8 cellular contexts compared by ENCODE assay signal in the genomic region with DNA sequence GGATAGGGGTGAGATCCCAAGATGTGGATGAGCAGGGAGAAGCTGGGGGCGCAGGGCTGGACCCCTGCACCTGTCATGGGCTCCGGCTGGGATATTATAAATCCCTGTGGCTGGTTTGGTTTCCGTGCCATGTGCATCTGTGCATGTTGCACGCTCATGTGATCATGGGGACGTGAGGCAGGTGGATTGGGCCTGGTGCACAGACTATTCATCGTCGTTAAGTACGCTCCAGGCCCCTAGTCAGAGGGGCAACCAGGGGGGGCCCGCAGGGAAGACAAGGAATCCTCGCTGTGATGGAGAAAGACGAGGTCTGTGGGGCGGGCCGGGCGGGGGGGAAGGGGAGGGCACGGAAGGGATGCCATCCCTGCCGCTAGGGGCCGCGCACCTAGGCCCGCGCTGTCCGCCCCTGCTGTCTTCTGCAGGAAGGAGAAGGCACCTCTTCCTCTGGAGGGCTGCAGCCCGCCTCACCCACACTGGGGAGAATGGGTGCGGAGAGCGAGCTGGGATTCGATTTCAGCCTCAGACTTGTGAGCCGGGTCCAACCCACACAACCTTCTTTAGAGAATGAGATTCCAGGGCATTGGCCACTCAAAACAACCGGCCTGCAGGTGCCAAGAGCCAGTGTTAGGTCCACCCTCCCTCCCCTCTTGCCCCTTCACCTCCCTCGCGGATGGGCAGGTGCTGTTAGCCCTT. TPM values are rescaled to one million over a fixed set of nuclear protein-coding genes. Genes with fewer than 3 reads are reported as not detected.
DNase-seq lines count a peak whose midpoint lies in the region; ATAC-seq, FAIRE-seq and TF ChIP-seq lines count a peak whose summit lies in the region.

No MANE protein-coding gene starts in this region.

- H3K4me2 ChIP-seq in HepG2 (ENCODE audit: low read depth, low read length): peak overlapping the region; percentile 87

- H3K27ac Mint-ChIP-seq in CD4-positive, alpha-beta memory T cell: peak overlapping the region; percentile 50 to 93 (median 90)

- no peaks in the 10 kb centered on the region for H3K36me3 ChIP-seq in CD4-positive, alpha-beta memory T cell (ENCODE audit: insufficient read depth, low read length)
- peaks cover 0 to 14% of the 10 kb centered on the region in 2 experiments; a peak in 2 of 5 replicates for H3K36me3 ChIP-seq in HepG2 (replicated peaks in 1 of 2; ENCODE audit: control insufficient read depth in 1 of 2, insufficient read depth in 2 of 2, low read length in 2 of 2)

- peaks cover 12% of the 10 kb centered on the region for H3K4me1 ChIP-seq in CD4-positive, alpha-beta memory T cell (ENCODE audit: insufficient read depth, low read length)
- peaks cover 25% of the 10 kb centered on the region for H3K4me1 ChIP-seq in HepG2 (ENCODE audit: insufficient read depth, low read length)

- ATAC-seq in HepG2: peak; percentile 13
- ATAC-seq in GM18519 (IDR thresholded peaks at IDR 0.05; ENCODE audit: low FRiP score, unreplicated experiment): no peak
- no peak for ATAC-seq in GM21390 (IDR thresholded peaks at IDR 0.05; ENCODE audit: unreplicated experiment)
- no peak for ATAC-seq in HG03457 (IDR thresholded peaks at IDR 0.05; ENCODE audit: unreplicated experiment)

- no TSS peak for BruUV-seq in HepG2 (replicated peaks; lab: Mats Ljungman, UMichigan)

- TF ChIP-seq POLR2A in HepG2 (IDR thresholded peaks at IDR 0.05; ENCODE audit: insufficient read depth in 1 of 2, low read depth in 2 of 2, low read length in 2 of 2): no peak

- peak overlapping the region; percentile 48 for H3K27ac ChIP-seq in CD4-positive, alpha-beta memory T cell (ENCODE audit: low read depth, low read length)
- H3K27ac ChIP-seq in HepG2 (ENCODE audit: extremely low read length, insufficient read depth, low read length): peak overlapping the region; percentile 15

- no peak for FAIRE-seq in HepG2 (lab: Jason Lieb, UNC)

- no peaks in the 10 kb centered on the region for H3K27me3 ChIP-seq in CD4-positive, alpha-beta memory T cell (ENCODE audit: insufficient read depth, low read length)
- H3K27me3 ChIP-seq in HepG2 (ENCODE audit: control insufficient read depth in 1 of 2, insufficient read depth in 2 of 2, low read length in 2 of 2): peaks cover 0 to 34% of the 10 kb centered on the region in 2 experiments; a peak in 4 of 5 replicates

- POLR2A ChIA-PET in CD4-positive, alpha-beta memory T cell (lab: Charles Lee; ENCODE audit: partially characterized antibody): interaction anchor here (2.7 to 3.1 kb wide), 2 partner anchors 40 to 84 kb away, joined by 24 to 31 read pairs; no protein-coding TSS in a partner anchor
- POLR2A ChIA-PET in HepG2 (lab: Yijun Ruan, JAX): no interaction called here

- no peaks in the 10 kb centered on the region for H3K9me3 ChIP-seq in CD4-positive, alpha-beta memory T cell (ENCODE audit: control insufficient read depth in 1 of 2, low read length in 2 of 2)
- H3K9me3 ChIP-seq in HepG2 (ENCODE audit: low read length): no peaks in the 10 kb centered on the region

- no peak for TF ChIP-seq RAD21 in HepG2 (CRISPR knock-in tag; IDR thresholded peaks at IDR 0.05)

- no peaks in the 10 kb centered on the region for H4K20me1 ChIP-seq in HepG2 (ENCODE audit: insufficient read depth, low read length)

- CTCF ChIA-PET in CD4-positive, alpha-beta memory T cell (lab: Charles Lee; ENCODE audit: partially characterized antibody): no interaction called here
- CTCF ChIA-PET in HepG2 (lab: Yijun Ruan, JAX; ENCODE audit: low intra/inter-chr PET ratio, low total read pairs): no interaction called here

- peaks cover 0 to 2% (median 0%) of the 10 kb centered on the region in 8 donors for H3K9me3 Mint-ChIP-seq in CD4-positive, alpha-beta memory T cell

- H3K27me3 Mint-ChIP-seq in CD4-positive, alpha-beta memory T cell: no peaks in the 10 kb centered on the region

- in situ Hi-C loops in astrocyte of the cerebellum (cut with HindIII; ENCODE audit: low sequenced_read_pairs) (no loop called here), HepG2 (cut with HindIII; ENCODE audit: extremely low pct_ligation_motif_present, low pct_unique_long_range_greater_than_20kb) (no loop called here)

- TF ChIP-seq EP300 in HepG2 (IDR thresholded peaks at IDR 0.05; ENCODE audit: low read depth in 2 of 2, low read length in 2 of 2) (no peak), HepG2 (CRISPR knock-in tag; IDR thresholded peaks at IDR 0.05; ENCODE audit: borderline replicate concordance) (no peak)

- peaks cover 10 to 32% (median 17%) of the 10 kb centered on the region in 4 donors for H3K4me1 Mint-ChIP-seq in CD4-positive, alpha-beta memory T cell

- peaks cover 0 to 9% of the 10 kb centered on the region in 2 donors for H3K36me3 Mint-ChIP-seq in CD4-positive, alpha-beta memory T cell

- H3K9ac ChIP-seq in HepG2 (ENCODE audit: insufficient read depth, low read depth, low read length): peak overlapping the region; percentile 39; the same call in 1 of the 2 replicates

- peak in 3 of 5 donors; percentile 2 to 15 (median 13) for DNase-seq in CD4-positive, alpha-beta memory T cell
- DNase-seq in LNCaP clone FGC (ENCODE audit: low read depth): no peak
- no peak for DNase-seq in astrocyte of the cerebellum (ENCODE audit: low read depth)
- DNase-seq in HepG2 (ENCODE audit: low spot score): no peak
- no peak for DNase-seq in EL

- H3K4me3 ChIP-seq in CD4-positive, alpha-beta memory T cell (ENCODE audit: low read length in 2 of 2): peak overlapping the region in 1 of 2 donors; percentile 58
- H3K4me3 ChIP-seq in LNCaP clone FGC (ENCODE audit: low read depth, low read length): peak overlapping the region; percentile 57
- peak overlapping the region; percentile 30 for H3K4me3 ChIP-seq in astrocyte of the cerebellum (ENCODE audit: low read depth, low read length)
- H3K4me3 ChIP-seq in HepG2 (replicated peaks in 1 of 3; ENCODE audit: insufficient read depth in 1 of 3, low read depth in 2 of 3, low read length in 3 of 3): peak overlapping the region; percentile 63 to 88 (median 69)

- no peak for TF ChIP-seq CTCF in LNCaP clone FGC (IDR thresholded peaks at IDR 0.05; ENCODE audit: control insufficient read depth, extremely low read depth, insufficient read depth)
- no peak for TF ChIP-seq CTCF in astrocyte of the cerebellum (IDR thresholded peaks at IDR 0.05; ENCODE audit: low read depth, low read length, missing control alignments)
- peak; percentile 58 for TF ChIP-seq CTCF in HepG2 (CRISPR knock-in tag; IDR thresholded peaks at IDR 0.05)

- intact Hi-C loops in CD4-positive, alpha-beta memory T cell (cut with micrococcal nuclease): loop anchor here (1.0 to 5.0 kb wide), 3 partner anchors 36 to 85 kb away; no protein-coding TSS in a partner anchor
- intact Hi-C loops in HepG2 (cut with micrococcal nuclease; ENCODE audit: unreplicated experiment): no loop called here

- H2AFZ ChIP-seq in HepG2 (ENCODE audit: low read length): no peak overlapping the region

- peak overlapping the region; percentile 91 to 98 (median 94) for H3K4me3 Mint-ChIP-seq in CD4-positive, alpha-beta memory T cell

- H3K79me2 ChIP-seq in HepG2 (ENCODE audit: insufficient read depth, low read length): peaks cover 20% of the 10 kb centered on the region

- WGBS in HepG2 (ENCODE audit: low lambda C conversion rate): 50% methylated on average over 5 of the region's 29 CpGs

TF ChIP-seq in HepG2, 621 proteins besides CTCF, POLR2A, EP300 and RAD21 (continues in another document):
- TF ChIP-seq, protein P1, sequence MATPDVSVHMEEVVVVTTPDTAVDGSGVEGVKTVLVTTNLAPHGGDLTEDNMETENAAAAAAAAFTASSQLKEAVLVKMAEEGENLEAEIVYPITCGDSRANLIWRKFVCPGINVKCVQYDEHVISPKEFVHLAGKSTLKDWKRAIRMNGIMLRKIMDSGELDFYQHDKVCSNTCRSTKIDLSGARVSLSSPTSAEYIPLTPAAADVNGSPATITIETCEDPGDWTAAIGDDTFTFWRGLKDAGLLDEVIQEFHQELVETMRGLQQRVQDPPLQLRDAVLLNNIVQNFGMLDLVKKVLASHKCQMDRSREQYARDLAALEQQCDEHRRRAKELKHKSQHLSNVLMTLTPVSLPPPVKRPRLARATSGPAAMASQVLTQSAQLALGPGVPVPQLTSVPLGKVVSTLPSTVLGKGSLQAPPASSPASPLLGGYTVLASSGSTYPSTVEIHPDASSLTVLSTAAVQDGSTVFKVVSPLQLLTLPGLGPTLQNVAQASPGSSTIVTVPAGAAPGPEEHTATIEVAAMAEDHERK (CRISPR knock-in tag; IDR thresholded peaks at IDR 0.05; ENCODE audit: low read depth): no peak

RNA-seq across cellular contexts. Expression of a gene that starts 0.8 kb away (rescaled TPM):
- 10 to 100 TPM; 16.3 to 17.6 TPM for total RNA-seq in CD4-positive, alpha-beta memory T cell
- polyA plus RNA-seq in CD4-positive, alpha-beta memory T cell: 1 to 10 TPM in 1 of 2 donors, under 1 TPM in 1; 0.91 to 3.7 TPM
- 7.7 and 17.4 TPM in 2 replicates for total RNA-seq in HepG2 (2016; rRNA removed; fragmentation: Illumina TruSeq; extraction: Trizol)
- 2.2 and 4.4 TPM in 2 replicates for total RNA-seq in HepG2 (2016; cell fraction: cytosol; rRNA removed; fragmentation: Illumina TruSeq; extraction: Trizol; ENCODE audit: low read depth)
- 8.1 and 18.8 TPM in 2 replicates for total RNA-seq in HepG2 (2016; cell fraction: insoluble cytoplasmic fraction; rRNA removed; fragmentation: Illumina TruSeq; extraction: Trizol)
- total RNA-seq in HepG2 (2016; cell fraction: membrane; rRNA removed; fragmentation: Illumina TruSeq; extraction: Trizol): 7.6 and 8.8 TPM in 2 replicates
- 30.3 and 33.7 TPM in 2 replicates for total RNA-seq in HepG2 (2016; cell fraction: nucleus; rRNA removed; fragmentation: Illumina TruSeq; extraction: Trizol)
- 17.3 and 20.6 TPM in 2 replicates for polyA plus RNA-seq in HepG2 (2011; rRNA removed)
- polyA plus RNA-seq in HepG2 (2011; cell fraction: cytosol; rRNA removed): 10.8 and 12.1 TPM in 2 replicates
- 64.4 and 71.0 TPM in 2 replicates for polyA plus RNA-seq in HepG2 (2011; cell fraction: nucleus; rRNA removed)
- polyA plus RNA-seq in HepG2 (2012): 6.2 and 8.4 TPM in 2 replicates
- 1.1 and 2.0 TPM in 2 replicates for polyA plus RNA-seq in HepG2 (2016; cell fraction: cytosol; fragmentation: Illumina TruSeq; extraction: Trizol; ENCODE audit: low read depth)
- 7.4 and 8.7 TPM in 2 replicates for polyA plus RNA-seq in HepG2 (2016; cell fraction: insoluble cytoplasmic fraction; fragmentation: Illumina TruSeq; extraction: Trizol; ENCODE audit: low read depth)
- 3.9 and 4.9 TPM in 2 replicates for polyA plus RNA-seq in HepG2 (2016; cell fraction: membrane; fragmentation: Illumina TruSeq; extraction: Trizol; ENCODE audit: low read depth)
- polyA plus RNA-seq in HepG2 (2016; cell fraction: nucleus; fragmentation: Illumina TruSeq; extraction: Trizol; ENCODE audit: insufficient read depth, low read depth): 51.0 and 61.4 TPM in 2 replicates
- 30.5 and 280 TPM in 2 replicates for polyA minus RNA-seq in HepG2 (2011; rRNA and poly(A)+ RNA removed; ENCODE audit: low replicate concordance)
- 8.3 and 9.2 TPM in 2 replicates for polyA minus RNA-seq in HepG2 (2011; cell fraction: cytosol; rRNA and poly(A)+ RNA removed)
- polyA minus RNA-seq in HepG2 (2011; cell fraction: nucleus; rRNA and poly(A)+ RNA removed): 28.8 and 29.9 TPM in 2 replicates

Comparison
In these comparisons a context has a peak if more than half of its experiments do, and no peak if none do; other contexts are left out.
1. DNase-seq: peak in CD4-positive, alpha-beta memory T cell (3 of 5); none in LNCaP clone FGC (single experiment), astrocyte of the cerebellum (single experiment), HepG2 (single experiment) and EL (single experiment).